1 cellular context compared by ENCODE assay signal in the genomic region with DNA sequence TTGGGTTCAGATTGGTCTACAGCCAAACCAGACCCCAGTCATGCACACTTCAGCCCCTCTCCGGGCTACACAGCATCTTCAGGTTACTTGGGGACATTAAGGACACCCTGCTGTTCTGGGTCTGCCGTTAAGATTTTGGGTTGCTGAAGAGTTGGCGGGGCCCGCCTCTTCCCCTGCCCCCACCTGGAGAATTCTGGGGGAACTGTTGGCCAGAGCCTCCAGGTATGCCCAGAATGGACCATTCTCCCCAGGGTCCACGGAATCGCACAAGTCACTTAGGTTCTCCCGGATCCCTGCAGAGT.
TF ChIP-seq lines count a peak whose summit lies in the region.

No MANE protein-coding gene starts in this region.

TF ChIP-seq in K562, 482 proteins besides CTCF, POLR2A, EP300 and RAD21:
- TF ChIP-seq, protein P1, sequence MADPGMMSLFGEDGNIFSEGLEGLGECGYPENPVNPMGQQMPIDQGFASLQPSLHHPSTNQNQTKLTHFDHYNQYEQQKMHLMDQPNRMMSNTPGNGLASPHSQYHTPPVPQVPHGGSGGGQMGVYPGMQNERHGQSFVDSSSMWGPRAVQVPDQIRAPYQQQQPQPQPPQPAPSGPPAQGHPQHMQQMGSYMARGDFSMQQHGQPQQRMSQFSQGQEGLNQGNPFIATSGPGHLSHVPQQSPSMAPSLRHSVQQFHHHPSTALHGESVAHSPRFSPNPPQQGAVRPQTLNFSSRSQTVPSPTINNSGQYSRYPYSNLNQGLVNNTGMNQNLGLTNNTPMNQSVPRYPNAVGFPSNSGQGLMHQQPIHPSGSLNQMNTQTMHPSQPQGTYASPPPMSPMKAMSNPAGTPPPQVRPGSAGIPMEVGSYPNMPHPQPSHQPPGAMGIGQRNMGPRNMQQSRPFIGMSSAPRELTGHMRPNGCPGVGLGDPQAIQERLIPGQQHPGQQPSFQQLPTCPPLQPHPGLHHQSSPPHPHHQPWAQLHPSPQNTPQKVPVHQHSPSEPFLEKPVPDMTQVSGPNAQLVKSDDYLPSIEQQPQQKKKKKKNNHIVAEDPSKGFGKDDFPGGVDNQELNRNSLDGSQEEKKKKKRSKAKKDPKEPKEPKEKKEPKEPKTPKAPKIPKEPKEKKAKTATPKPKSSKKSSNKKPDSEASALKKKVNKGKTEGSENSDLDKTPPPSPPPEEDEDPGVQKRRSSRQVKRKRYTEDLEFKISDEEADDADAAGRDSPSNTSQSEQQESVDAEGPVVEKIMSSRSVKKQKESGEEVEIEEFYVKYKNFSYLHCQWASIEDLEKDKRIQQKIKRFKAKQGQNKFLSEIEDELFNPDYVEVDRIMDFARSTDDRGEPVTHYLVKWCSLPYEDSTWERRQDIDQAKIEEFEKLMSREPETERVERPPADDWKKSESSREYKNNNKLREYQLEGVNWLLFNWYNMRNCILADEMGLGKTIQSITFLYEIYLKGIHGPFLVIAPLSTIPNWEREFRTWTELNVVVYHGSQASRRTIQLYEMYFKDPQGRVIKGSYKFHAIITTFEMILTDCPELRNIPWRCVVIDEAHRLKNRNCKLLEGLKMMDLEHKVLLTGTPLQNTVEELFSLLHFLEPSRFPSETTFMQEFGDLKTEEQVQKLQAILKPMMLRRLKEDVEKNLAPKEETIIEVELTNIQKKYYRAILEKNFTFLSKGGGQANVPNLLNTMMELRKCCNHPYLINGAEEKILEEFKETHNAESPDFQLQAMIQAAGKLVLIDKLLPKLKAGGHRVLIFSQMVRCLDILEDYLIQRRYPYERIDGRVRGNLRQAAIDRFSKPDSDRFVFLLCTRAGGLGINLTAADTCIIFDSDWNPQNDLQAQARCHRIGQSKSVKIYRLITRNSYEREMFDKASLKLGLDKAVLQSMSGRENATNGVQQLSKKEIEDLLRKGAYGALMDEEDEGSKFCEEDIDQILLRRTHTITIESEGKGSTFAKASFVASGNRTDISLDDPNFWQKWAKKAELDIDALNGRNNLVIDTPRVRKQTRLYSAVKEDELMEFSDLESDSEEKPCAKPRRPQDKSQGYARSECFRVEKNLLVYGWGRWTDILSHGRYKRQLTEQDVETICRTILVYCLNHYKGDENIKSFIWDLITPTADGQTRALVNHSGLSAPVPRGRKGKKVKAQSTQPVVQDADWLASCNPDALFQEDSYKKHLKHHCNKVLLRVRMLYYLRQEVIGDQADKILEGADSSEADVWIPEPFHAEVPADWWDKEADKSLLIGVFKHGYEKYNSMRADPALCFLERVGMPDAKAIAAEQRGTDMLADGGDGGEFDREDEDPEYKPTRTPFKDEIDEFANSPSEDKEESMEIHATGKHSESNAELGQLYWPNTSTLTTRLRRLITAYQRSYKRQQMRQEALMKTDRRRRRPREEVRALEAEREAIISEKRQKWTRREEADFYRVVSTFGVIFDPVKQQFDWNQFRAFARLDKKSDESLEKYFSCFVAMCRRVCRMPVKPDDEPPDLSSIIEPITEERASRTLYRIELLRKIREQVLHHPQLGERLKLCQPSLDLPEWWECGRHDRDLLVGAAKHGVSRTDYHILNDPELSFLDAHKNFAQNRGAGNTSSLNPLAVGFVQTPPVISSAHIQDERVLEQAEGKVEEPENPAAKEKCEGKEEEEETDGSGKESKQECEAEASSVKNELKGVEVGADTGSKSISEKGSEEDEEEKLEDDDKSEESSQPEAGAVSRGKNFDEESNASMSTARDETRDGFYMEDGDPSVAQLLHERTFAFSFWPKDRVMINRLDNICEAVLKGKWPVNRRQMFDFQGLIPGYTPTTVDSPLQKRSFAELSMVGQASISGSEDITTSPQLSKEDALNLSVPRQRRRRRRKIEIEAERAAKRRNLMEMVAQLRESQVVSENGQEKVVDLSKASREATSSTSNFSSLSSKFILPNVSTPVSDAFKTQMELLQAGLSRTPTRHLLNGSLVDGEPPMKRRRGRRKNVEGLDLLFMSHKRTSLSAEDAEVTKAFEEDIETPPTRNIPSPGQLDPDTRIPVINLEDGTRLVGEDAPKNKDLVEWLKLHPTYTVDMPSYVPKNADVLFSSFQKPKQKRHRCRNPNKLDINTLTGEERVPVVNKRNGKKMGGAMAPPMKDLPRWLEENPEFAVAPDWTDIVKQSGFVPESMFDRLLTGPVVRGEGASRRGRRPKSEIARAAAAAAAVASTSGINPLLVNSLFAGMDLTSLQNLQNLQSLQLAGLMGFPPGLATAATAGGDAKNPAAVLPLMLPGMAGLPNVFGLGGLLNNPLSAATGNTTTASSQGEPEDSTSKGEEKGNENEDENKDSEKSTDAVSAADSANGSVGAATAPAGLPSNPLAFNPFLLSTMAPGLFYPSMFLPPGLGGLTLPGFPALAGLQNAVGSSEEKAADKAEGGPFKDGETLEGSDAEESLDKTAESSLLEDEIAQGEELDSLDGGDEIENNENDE (IDR thresholded peaks at IDR 0.05; ENCODE audit: low read depth, low read length), result no peak
- TF ChIP-seq, protein P2, sequence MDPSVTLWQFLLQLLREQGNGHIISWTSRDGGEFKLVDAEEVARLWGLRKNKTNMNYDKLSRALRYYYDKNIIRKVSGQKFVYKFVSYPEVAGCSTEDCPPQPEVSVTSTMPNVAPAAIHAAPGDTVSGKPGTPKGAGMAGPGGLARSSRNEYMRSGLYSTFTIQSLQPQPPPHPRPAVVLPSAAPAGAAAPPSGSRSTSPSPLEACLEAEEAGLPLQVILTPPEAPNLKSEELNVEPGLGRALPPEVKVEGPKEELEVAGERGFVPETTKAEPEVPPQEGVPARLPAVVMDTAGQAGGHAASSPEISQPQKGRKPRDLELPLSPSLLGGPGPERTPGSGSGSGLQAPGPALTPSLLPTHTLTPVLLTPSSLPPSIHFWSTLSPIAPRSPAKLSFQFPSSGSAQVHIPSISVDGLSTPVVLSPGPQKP (CRISPR knock-in tag; IDR thresholded peaks at IDR 0.05), result no peak
- no peak for TF ChIP-seq HCFC1 (IDR thresholded peaks at IDR 0.05; ENCODE audit: low read depth, low read length)
- no peak for TF ChIP-seq ZNF41 (CRISPR knock-in tag; conservative IDR thresholded peaks at IDR 0.05)
- TF ChIP-seq, protein P3, sequence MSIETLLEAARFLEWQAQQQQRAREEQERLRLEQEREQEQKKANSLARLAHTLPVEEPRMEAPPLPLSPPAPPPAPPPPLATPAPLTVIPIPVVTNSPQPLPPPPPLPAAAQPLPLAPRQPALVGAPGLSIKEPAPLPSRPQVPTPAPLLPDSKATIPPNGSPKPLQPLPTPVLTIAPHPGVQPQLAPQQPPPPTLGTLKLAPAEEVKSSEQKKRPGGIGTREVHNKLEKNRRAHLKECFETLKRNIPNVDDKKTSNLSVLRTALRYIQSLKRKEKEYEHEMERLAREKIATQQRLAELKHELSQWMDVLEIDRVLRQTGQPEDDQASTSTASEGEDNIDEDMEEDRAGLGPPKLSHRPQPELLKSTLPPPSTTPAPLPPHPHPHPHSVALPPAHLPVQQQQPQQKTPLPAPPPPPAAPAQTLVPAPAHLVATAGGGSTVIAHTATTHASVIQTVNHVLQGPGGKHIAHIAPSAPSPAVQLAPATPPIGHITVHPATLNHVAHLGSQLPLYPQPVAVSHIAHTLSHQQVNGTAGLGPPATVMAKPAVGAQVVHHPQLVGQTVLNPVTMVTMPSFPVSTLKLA (conservative IDR thresholded peaks at IDR 0.05), result no peak
- no peak for TF ChIP-seq RBFOX2 (IDR thresholded peaks at IDR 0.05; ENCODE audit: low read depth, low read length)
- TF ChIP-seq HDGF (IDR thresholded peaks at IDR 0.05), result no peak
- TF ChIP-seq RBBP5 (IDR thresholded peaks at IDR 0.05; ENCODE audit: borderline replicate concordance, insufficient read depth, low read length, poor library complexity, severe bottlenecking), result no peak
- TF ChIP-seq, protein P4, sequence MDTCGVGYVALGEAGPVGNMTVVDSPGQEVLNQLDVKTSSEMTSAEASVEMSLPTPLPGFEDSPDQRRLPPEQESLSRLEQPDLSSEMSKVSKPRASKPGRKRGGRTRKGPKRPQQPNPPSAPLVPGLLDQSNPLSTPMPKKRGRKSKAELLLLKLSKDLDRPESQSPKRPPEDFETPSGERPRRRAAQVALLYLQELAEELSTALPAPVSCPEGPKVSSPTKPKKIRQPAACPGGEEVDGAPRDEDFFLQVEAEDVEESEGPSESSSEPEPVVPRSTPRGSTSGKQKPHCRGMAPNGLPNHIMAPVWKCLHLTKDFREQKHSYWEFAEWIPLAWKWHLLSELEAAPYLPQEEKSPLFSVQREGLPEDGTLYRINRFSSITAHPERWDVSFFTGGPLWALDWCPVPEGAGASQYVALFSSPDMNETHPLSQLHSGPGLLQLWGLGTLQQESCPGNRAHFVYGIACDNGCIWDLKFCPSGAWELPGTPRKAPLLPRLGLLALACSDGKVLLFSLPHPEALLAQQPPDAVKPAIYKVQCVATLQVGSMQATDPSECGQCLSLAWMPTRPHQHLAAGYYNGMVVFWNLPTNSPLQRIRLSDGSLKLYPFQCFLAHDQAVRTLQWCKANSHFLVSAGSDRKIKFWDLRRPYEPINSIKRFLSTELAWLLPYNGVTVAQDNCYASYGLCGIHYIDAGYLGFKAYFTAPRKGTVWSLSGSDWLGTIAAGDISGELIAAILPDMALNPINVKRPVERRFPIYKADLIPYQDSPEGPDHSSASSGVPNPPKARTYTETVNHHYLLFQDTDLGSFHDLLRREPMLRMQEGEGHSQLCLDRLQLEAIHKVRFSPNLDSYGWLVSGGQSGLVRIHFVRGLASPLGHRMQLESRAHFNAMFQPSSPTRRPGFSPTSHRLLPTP (IDR thresholded peaks at IDR 0.05; ENCODE audit: borderline replicate concordance, extremely low read depth, insufficient read length), result no peak
- TF ChIP-seq ERF (CRISPR knock-in tag; IDR thresholded peaks at IDR 0.05), result no peak
- TF ChIP-seq, protein P5, sequence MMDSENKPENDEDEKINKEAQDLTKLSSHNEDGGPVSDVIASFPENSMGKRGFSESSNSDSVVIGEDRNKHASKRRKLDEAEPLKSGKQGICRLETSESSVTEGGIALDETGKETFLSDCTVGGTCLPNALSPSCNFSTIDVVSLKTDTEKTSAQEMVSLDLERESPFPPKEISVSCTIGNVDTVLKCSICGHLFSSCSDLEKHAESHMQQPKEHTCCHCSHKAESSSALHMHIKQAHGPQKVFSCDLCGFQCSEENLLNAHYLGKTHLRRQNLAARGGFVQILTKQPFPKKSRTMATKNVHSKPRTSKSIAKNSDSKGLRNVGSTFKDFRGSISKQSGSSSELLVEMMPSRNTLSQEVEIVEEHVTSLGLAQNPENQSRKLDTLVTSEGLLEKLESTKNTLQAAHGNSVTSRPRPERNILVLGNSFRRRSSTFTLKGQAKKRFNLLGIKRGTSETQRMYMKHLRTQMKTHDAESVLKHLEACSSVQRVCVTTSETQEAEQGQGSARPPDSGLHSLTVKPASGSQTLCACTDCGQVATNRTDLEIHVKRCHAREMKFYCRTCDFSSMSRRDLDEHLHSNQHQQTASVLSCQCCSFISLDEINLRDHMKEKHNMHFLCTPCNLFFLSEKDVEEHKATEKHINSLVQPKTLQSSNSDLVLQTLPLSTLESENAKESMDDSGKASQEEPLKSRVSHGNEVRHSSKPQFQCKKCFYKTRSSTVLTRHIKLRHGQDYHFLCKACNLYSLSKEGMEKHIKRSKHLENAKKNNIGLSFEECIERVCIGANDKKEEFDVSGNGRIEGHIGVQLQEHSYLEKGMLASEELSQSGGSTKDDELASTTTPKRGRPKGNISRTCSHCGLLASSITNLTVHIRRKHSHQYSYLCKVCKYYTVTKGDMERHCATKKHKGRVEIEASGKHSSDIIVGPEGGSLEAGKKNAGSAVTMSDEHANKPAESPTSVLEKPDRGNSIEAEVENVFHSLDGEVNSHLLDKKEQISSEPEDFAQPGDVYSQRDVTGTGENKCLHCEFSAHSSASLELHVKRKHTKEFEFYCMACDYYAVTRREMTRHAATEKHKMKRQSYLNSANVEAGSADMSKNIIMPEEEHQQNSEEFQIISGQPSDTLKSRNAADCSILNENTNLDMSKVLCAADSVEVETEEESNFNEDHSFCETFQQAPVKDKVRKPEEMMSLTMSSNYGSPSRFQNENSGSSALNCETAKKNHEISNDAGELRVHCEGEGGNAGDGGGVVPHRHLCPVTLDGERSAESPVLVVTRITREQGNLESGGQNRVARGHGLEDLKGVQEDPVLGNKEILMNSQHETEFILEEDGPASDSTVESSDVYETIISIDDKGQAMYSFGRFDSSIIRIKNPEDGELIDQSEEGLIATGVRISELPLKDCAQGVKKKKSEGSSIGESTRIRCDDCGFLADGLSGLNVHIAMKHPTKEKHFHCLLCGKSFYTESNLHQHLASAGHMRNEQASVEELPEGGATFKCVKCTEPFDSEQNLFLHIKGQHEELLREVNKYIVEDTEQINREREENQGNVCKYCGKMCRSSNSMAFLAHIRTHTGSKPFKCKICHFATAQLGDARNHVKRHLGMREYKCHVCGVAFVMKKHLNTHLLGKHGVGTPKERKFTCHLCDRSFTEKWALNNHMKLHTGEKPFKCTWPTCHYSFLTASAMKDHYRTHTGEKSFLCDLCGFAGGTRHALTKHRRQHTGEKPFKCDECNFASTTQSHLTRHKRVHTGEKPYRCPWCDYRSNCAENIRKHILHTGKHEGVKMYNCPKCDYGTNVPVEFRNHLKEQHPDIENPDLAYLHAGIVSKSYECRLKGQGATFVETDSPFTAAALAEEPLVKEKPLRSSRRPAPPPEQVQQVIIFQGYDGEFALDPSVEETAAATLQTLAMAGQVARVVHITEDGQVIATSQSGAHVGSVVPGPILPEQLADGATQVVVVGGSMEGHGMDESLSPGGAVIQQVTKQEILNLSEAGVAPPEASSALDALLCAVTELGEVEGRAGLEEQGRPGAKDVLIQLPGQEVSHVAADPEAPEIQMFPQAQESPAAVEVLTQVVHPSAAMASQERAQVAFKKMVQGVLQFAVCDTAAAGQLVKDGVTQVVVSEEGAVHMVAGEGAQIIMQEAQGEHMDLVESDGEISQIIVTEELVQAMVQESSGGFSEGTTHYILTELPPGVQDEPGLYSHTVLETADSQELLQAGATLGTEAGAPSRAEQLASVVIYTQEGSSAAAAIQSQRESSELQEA (IDR thresholded peaks at IDR 0.05; ENCODE audit: low read depth), result no peak
- no peak for TF ChIP-seq EHMT2 (IDR thresholded peaks at IDR 0.05)
- no peak for TF ChIP-seq ZNF77 (CRISPR knock-in tag; IDR thresholded peaks at IDR 0.05)
- TF ChIP-seq, protein P6, sequence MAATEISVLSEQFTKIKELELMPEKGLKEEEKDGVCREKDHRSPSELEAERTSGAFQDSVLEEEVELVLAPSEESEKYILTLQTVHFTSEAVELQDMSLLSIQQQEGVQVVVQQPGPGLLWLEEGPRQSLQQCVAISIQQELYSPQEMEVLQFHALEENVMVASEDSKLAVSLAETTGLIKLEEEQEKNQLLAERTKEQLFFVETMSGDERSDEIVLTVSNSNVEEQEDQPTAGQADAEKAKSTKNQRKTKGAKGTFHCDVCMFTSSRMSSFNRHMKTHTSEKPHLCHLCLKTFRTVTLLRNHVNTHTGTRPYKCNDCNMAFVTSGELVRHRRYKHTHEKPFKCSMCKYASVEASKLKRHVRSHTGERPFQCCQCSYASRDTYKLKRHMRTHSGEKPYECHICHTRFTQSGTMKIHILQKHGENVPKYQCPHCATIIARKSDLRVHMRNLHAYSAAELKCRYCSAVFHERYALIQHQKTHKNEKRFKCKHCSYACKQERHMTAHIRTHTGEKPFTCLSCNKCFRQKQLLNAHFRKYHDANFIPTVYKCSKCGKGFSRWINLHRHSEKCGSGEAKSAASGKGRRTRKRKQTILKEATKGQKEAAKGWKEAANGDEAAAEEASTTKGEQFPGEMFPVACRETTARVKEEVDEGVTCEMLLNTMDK (IDR thresholded peaks at IDR 0.05; ENCODE audit: borderline replicate concordance, insufficient read depth, low read depth, low read length, poor library complexity, severe bottlenecking), result no peak
- no peak for TF ChIP-seq ADNP (tag; IDR thresholded peaks at IDR 0.05)
- no peak for TF ChIP-seq ZNF140 (CRISPR knock-in tag; IDR thresholded peaks at IDR 0.05)
